Comparison of ENCODE assay signal across 11 cellular contexts in the genomic region with DNA sequence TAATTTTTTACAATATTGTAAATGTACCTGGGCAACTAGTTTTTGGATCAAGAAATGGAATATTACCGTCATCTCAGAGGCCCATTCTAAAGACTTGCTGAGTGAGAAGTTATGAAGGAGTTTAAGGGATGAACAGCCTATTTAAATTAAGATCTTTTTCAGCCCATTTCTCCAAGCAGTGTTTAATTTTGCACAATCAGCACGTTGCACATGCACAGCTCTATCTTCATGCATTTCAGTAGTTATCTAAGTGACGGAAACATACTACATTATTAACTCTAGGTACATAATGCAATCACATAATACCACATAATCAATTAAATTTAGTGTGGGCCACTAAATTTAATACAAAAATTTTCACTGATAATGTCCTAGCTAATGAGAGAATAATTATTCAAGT.
"Had no signal": no experiment of that assay in that cellular context is flagged by ENCODE, and none has a peak within 500 bp of the region (broad histone marks: within the 10 kb centered on the region; RNA-seq: fewer than 3 reads in every experiment).

No MANE protein-coding gene starts in this region.

- H3K4me2 ChIP-seq: GM23338 had no signal

- H3K9me3 ChIP-seq: HAP-1 had no signal

- FAIRE-seq: H1, H54 had no signal

- H3K27ac ChIP-seq: GM23248 had no signal

- H3K4me3 ChIP-seq: GM23248, GM23338, HAP-1 had no signal

- H3K4me1 ChIP-seq: HAP-1 had no signal

- H3K36me3 ChIP-seq: HAP-1 had no signal

- ATAC-seq: GM23338, HCT116 had no signal

- H2AFZ ChIP-seq: GM23248, GM23338 had no signal

- H3K9ac ChIP-seq: GM23248 had no signal

- DNase-seq: GM23248, GOT3, H7, H9, HCEC 1CT, HFFc6 had no signal
